In the genomic region with DNA sequence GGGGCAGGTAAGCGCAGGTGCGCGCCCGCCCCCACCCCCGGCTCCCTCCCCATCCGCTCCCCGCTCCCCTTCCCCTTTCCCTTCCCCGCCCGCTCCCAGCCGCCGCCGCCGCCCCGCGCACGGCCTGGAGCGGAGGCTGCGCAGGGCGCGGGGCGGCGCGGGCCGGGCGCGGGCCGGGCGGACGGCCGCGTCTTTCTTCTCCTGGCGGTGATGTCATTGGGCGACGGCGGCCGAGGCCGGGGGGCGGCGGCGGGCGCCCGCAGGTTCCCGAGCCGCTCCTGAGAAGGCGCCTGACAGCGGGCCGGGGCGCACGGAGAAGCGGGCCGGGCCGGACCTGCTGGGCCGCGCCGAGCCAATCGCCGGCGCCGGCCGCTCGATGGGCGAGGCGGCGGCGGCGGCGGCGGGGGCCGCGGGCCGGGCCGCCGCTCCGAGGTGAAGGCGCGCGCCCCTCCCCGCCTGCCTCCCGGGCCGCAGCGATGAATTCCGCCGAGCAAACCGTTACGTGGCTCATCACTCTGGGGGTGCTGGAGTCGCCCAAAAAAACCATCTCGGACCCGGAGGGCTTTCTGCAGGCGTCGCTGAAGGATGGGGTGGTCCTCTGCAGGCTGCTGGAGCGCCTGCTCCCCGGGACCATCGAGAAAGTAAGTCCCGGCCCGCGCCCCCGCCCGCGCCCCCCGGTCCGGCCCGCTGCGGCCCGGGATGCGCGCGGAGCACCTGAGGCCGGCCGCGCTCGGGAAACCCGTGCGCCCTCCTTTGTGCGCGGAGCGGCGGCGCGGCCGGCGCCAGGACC, we compare ENCODE assay signal across 8 cellular contexts. TPM values are rescaled to one million over a fixed set of nuclear protein-coding genes. Genes with fewer than 3 reads are reported as not detected.
DNase-seq lines count a peak whose midpoint lies in the region; ATAC-seq and TF ChIP-seq lines count a peak whose summit lies in the region.

A gene with protein sequence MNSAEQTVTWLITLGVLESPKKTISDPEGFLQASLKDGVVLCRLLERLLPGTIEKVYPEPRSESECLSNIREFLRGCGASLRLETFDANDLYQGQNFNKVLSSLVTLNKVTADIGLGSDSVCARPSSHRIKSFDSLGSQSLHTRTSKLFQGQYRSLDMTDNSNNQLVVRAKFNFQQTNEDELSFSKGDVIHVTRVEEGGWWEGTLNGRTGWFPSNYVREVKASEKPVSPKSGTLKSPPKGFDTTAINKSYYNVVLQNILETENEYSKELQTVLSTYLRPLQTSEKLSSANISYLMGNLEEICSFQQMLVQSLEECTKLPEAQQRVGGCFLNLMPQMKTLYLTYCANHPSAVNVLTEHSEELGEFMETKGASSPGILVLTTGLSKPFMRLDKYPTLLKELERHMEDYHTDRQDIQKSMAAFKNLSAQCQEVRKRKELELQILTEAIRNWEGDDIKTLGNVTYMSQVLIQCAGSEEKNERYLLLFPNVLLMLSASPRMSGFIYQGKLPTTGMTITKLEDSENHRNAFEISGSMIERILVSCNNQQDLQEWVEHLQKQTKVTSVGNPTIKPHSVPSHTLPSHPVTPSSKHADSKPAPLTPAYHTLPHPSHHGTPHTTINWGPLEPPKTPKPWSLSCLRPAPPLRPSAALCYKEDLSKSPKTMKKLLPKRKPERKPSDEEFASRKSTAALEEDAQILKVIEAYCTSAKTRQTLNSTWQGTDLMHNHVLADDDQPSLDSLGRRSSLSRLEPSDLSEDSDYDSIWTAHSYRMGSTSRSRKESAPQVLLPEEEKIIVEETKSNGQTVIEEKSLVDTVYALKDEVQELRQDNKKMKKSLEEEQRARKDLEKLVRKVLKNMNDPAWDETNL (plus strand): TSS at position 260 of the 790 bp plus-strand sequence. CDS start 217 bp downstream, at position 477.

- TF ChIP-seq EP300 in transverse colon (IDR thresholded peaks at IDR 0.05; ENCODE audit: low read depth) = no peak

- WGBS in transverse colon (ENCODE audit: low coverage in 1 of 2), 2 donors = 1% methylated on average over 7 of the region's 121 CpGs; no CpG with 5 or more reads in 1 of the 2 donors

- H3K4me3 ChIP-seq in AG04449 (ENCODE audit: low read depth, low read length) (peak within 1 kb of the TSS; percentile 55), RWPE2 (ENCODE audit: severe bottlenecking) (peak within 1 kb of the TSS; percentile 23), transverse colon (peak within 1 kb of the TSS; percentile 2 to 71 (median 44))
- H3K4me3 ChIP-seq in effector memory CD4-positive, alpha-beta T cell (ENCODE audit: insufficient read depth, low read depth, low read length, poor library complexity, severe bottlenecking) = peak within 1 kb of the TSS; percentile 63

- intact Hi-C loops in transverse colon (cut with DNase I; ENCODE audit: low total_unique reads) = no loop called here

- H3K36me3 ChIP-seq in RWPE2 (ENCODE audit: low read depth) (no peaks in the 10 kb centered on the region), transverse colon (no peaks in the 10 kb centered on the region)
- no peaks in the 10 kb centered on the region for H3K36me3 ChIP-seq in effector memory CD4-positive, alpha-beta T cell (ENCODE audit: control insufficient read depth, insufficient read depth, low read length)

- 0 out of 3 replicates have a peak, but pooled peaks have one; percentile 28 for ATAC-seq in RWPE2 (ENCODE audit: low read depth)

- DNase-seq in AG04449 (ENCODE audit: low read depth, low spot score) (no peak), GM19238 (ENCODE audit: insufficient read length, low spot score) (peak; percentile 17), RWPE2 (ENCODE audit: low spot score) (no peak), mesenteric fat pad (ENCODE audit: low spot score) (no peak), transverse colon (no peak), superior temporal gyrus (ENCODE audit: extremely low spot score) (no peak), KG1 (lab: John Stamatoyannopoulos, UW) (no peak)
- DNase-seq in effector memory CD4-positive, alpha-beta T cell = no peak

- in situ Hi-C loops in transverse colon (cut with MboI; ENCODE audit: low pct_ligation_motif_present in 1 of 4, low pct_unique_long_range_greater_than_20kb in 1 of 4, low sequenced_read_pairs in 3 of 4) = no loop called here

- TF ChIP-seq CTCF in AG04449 (IDR thresholded peaks at IDR 0.05; ENCODE audit: insufficient read depth, low read length, missing control alignments) (no peak), RWPE2 (IDR thresholded peaks at IDR 0.05; ENCODE audit: poor library complexity, severe bottlenecking) (no peak), transverse colon (IDR thresholded peaks at IDR 0.05) (no peak)

- CTCF ChIA-PET in AG04449 (lab: Yijun Ruan, JAX) = interaction anchor here (2.4 kb wide), 1 partner anchor 48 kb away, joined by 7 read pairs; no protein-coding TSS in a partner anchor

- POLR2A ChIA-PET in AG04449 (lab: Yijun Ruan, JAX) = no interaction called here

- no peak for TF ChIP-seq POLR2A in transverse colon (IDR thresholded peaks at IDR 0.05)

- H3K4me1 ChIP-seq in RWPE2 (ENCODE audit: insufficient read depth, poor library complexity, severe bottlenecking) = no peaks in the 10 kb centered on the region
- H3K4me1 ChIP-seq in effector memory CD4-positive, alpha-beta T cell (ENCODE audit: control insufficient read depth, insufficient read depth, low read length, poor library complexity, severe bottlenecking) = no peaks in the 10 kb centered on the region
- peaks cover 4 to 19% (median 9%) of the 10 kb centered on the region in 4 donors for H3K4me1 ChIP-seq in transverse colon

- H3K27me3 ChIP-seq in RWPE2 (ENCODE audit: insufficient read depth, poor library complexity, severe bottlenecking) (peaks cover 87% of the 10 kb centered on the region), transverse colon (peaks cover 85% of the 10 kb centered on the region)
- H3K27me3 ChIP-seq in effector memory CD4-positive, alpha-beta T cell (replicated peaks; ENCODE audit: control insufficient read depth, insufficient read depth, low read length, poor library complexity, severe bottlenecking) = peaks cover 31% of the 10 kb centered on the region

- no peak within 1 kb of the TSS for H3K27ac ChIP-seq in RWPE2 (ENCODE audit: poor library complexity, severe bottlenecking)
- H3K27ac ChIP-seq in effector memory CD4-positive, alpha-beta T cell (ENCODE audit: insufficient read depth, low read length, poor library complexity, severe bottlenecking) = no peak within 1 kb of the TSS
- peak within 1 kb of the TSS; percentile 16 to 58 (median 48) for H3K27ac ChIP-seq in transverse colon

- H3K9me3 ChIP-seq in RWPE2 (ENCODE audit: severe bottlenecking) (no peaks in the 10 kb centered on the region), transverse colon (no peaks in the 10 kb centered on the region)
- no peaks in the 10 kb centered on the region for H3K9me3 ChIP-seq in effector memory CD4-positive, alpha-beta T cell (ENCODE audit: control insufficient read depth, low read length)

RNA-seq across cellular contexts. Expression of the gene that starts here (rescaled TPM):
- total RNA-seq in mesenteric fat pad (95.6 TPM), transverse colon (100 to 1,000 TPM in 1 of 4 donors, 10 to 100 TPM in 3; 62.3 to 104 (median 75.6) TPM)

Comparison
In these comparisons a context has a peak if more than half of its experiments do, and no peak if none do; other contexts are left out.
1. H3K27ac ChIP-seq: peak in transverse colon (4 of 4); none in RWPE2 (single experiment) and effector memory CD4-positive, alpha-beta T cell (single experiment).
2. Peak in every context shown above with its lines, with median percentiles within 50 percentile points of each other: H3K4me3 ChIP-seq.